Comparison of ENCODE assay signal across 33 cellular contexts in the genomic region with DNA sequence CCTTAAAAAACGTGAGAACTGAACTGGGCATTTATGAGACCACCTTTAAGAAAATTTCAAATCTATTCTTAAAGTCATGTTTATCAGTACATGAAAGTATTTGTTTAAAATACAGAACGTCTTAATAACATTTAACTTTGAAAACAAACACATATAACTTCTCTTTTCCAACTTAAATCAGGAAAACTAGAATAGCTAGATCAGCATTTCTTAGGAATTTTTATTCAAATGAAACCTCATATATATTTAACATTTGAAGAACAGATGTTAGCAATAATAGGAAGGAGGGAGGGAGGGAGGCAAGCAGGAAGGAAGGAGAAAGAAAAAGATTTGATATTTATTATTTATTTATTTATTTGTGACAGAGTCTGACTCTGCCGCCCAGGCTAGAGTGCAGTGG.
"Had no signal": no experiment of that assay in that cellular context is flagged by ENCODE, and none has a peak within 500 bp of the region (broad histone marks: within the 10 kb centered on the region; RNA-seq: fewer than 3 reads in every experiment).

No MANE protein-coding gene starts in this region.

- H3K36me3 ChIP-seq: brain microvascular endothelial cell, breast epithelium had no signal

- DNase-seq: activated B cell treated with CpG ODN at 0.5 μM for 24 hours; activated CD4-positive, alpha-beta memory T cell treated with anti-CD3 and anti-CD28 coated beads for 36 hours; activated CD4-positive, alpha-beta T cell treated with anti-CD3 and anti-CD28 coated beads for 4 hours; activated CD4-positive, alpha-beta T cell treated with anti-CD3 and anti-CD28 coated beads, Interleukin-2, amount 10 ng/mL, durations not matched to agents 24 days and 14 days; activated CD4-positive, alpha-beta T cell treated with anti-CD3 and anti-CD28 coated beads, Interleukin-2, amount 50 U/mL, for 1 hour; activated CD4-positive, alpha-beta T cell treated with anti-CD3 and anti-CD28 coated beads, Interleukin-2, amount 50 U/mL, for 4 hours; activated CD4-positive, CD25-positive, alpha-beta regulatory T cell treated with anti-CD3 and anti-CD28 coated beads, Interleukin-2, amount 50 U/mL, for 72 hours; activated CD8-positive, alpha-beta memory T cell treated with anti-CD3 and anti-CD28 coated beads, Interleukin-2, amount 50 U/mL, for 4 hours; activated CD8-positive, alpha-beta T cell treated with anti-CD3 and anti-CD28 coated beads for 36 hours; activated effector memory CD4-positive, alpha-beta T cell treated with anti-CD3 and anti-CD28 coated beads, Interleukin-2, amount 50 U/mL, for 16 hours; activated gamma-delta T cell treated with Interleukin-2 at 50 U/mL for 16 hours; activated naive CD4-positive, alpha-beta T cell; activated naive CD4-positive, alpha-beta T cell treated with anti-CD3 and anti-CD28 coated beads for 36 hours; activated naive CD4-positive, alpha-beta T cell treated with anti-CD3 and anti-CD28 coated beads, Interleukin-2, amount 50 U/mL, for 16 hours; activated naive CD8-positive, alpha-beta T cell treated with anti-CD3 and anti-CD28 coated beads for 36 hours; activated T-cell treated with anti-CD3 and anti-CD28 coated beads for 4 hours; activated T-cell treated with anti-CD3 and anti-CD28 coated beads, Interleukin-2, amount 50 U/mL, for 1 hour; activated T-cell treated with anti-CD3 and anti-CD28 coated beads, Interleukin-2, amount 50 U/mL, for 4 hours; activated T-cell treated with anti-CD3 and anti-CD28 coated beads, Interleukin-2, amount 50 U/mL, for 72 hours; adrenal gland; amniotic stem cell; aorta; body of pancreas; brain microvascular endothelial cell; central memory CD4-positive, alpha-beta T cell; T-helper 2 cell; T-helper 9 cell had no signal

- H3K27me3 ChIP-seq: adrenal gland, body of pancreas, brain microvascular endothelial cell, breast epithelium had no signal

- ATAC-seq: activated CD8-positive, alpha-beta T cell treated with anti-CD3 and anti-CD28 coated beads for 36 hours; activated naive CD4-positive, alpha-beta T cell treated with anti-CD3 and anti-CD28 coated beads, Interleukin-2, amount 50 U/mL, for 72 hours; activated T-cell treated with anti-CD3 and anti-CD28 coated beads, Interleukin-2, amount 50 U/mL, for 4 hours; activated T-cell treated with anti-CD3 and anti-CD28 coated beads, Interleukin-2, amount 50 U/mL, for 72 hours; activated T-helper 17 cell treated with anti-CD3 and anti-CD28 coated beads, Interleukin-2, amount 50 U/mL, for 72 hours; body of pancreas had no signal

- H3K27ac ChIP-seq: adrenal gland, body of pancreas, brain microvascular endothelial cell, breast epithelium, VCaP had no signal

- FAIRE-seq: astrocyte, TTC549 had no signal

- H3K4me1 ChIP-seq: adrenal gland, body of pancreas, breast epithelium had no signal

- H3K4me3 ChIP-seq: adrenal gland, body of pancreas, breast epithelium had no signal

- H3K9me3 ChIP-seq: adrenal gland, body of pancreas, breast epithelium had no signal
